Comparison of ENCODE assay signal across 8 cellular contexts in genomic region chr5:95842955-95843544, GRCh38. TPM values are rescaled to one million over a fixed set of nuclear protein-coding genes. Genes with fewer than 3 reads are reported as not detected.
A peak's percentile ranks its signal among the peaks of the same experiment; 100 is the strongest.
DNase-seq lines count a peak whose midpoint lies in the region; ATAC-seq and TF ChIP-seq lines count a peak whose summit lies in the region.

No MANE protein-coding gene starts in this region.

- ATAC-seq in GM19397 (IDR thresholded peaks at IDR 0.05; ENCODE audit: unreplicated experiment) (peak; percentile 91), HG03439 (IDR thresholded peaks at IDR 0.05; ENCODE audit: unreplicated experiment) (peak; percentile 81), T-cell (replicated peaks in 1 of 4) (peak; percentile 78 to 83 (median 82))
- peak; percentile 87 for ATAC-seq in stimulated activated naive CD8-positive, alpha-beta T cell treated with anti-CD3 and anti-CD28 coated beads, Interleukin-15, amount 100 ng/mL, for 72 hours

- no peaks in the 10 kb centered on the region for H3K9me3 Mint-ChIP-seq in T-cell
- H3K9me3 Mint-ChIP-seq in stimulated activated naive CD8-positive, alpha-beta T cell treated with anti-CD3 and anti-CD28 coated beads, Interleukin-15, amount 100 ng/mL, for 72 hours = no peaks in the 10 kb centered on the region

- H3K9me3 ChIP-seq in BLaER1 (no peaks in the 10 kb centered on the region), liver (ENCODE audit: control insufficient read depth in 4 of 4, low read length in 3 of 4) (no peaks in the 10 kb centered on the region)

- H3K4me1 Mint-ChIP-seq in T-cell = peaks cover 22 to 29% (median 27%) of the 10 kb centered on the region in 3 donors
- peaks cover 32% of the 10 kb centered on the region for H3K4me1 Mint-ChIP-seq in stimulated activated naive CD8-positive, alpha-beta T cell treated with anti-CD3 and anti-CD28 coated beads, Interleukin-15, amount 100 ng/mL, for 72 hours

- H3K4me1 ChIP-seq in BLaER1 (peaks cover 17% of the 10 kb centered on the region), liver (ENCODE audit: control insufficient read depth in 4 of 4, insufficient read depth in 4 of 4, low read length in 3 of 4) (peaks cover 7 to 36% (median 18%) of the 10 kb centered on the region in 4 donors)

- H3K4me3 Mint-ChIP-seq in T-cell = peak overlapping the region in 1 of 3 donors; percentile 50
- peak overlapping the region; percentile 31 to 33 for H3K4me3 Mint-ChIP-seq in stimulated activated naive CD8-positive, alpha-beta T cell treated with anti-CD3 and anti-CD28 coated beads, Interleukin-15, amount 100 ng/mL, for 72 hours

- H3K4me2 ChIP-seq in BLaER1 = peak overlapping the region; percentile 53

- H3K4me3 ChIP-seq in BLaER1 (no peak overlapping the region), liver (ENCODE audit: low read depth in 1 of 3, low read length in 3 of 3) (no peak overlapping the region)

- DNase-seq in T-cell (peak in 30 of 34 experiments; percentile 22 to 61 (median 38)), astrocyte of the hippocampus (ENCODE audit: low read depth, low spot score) (peak; percentile 88), NCI-H1048 (lab: John Stamatoyannopoulos, UW) (no peak)
- peak; percentile 53 to 80 for DNase-seq in stimulated activated naive CD8-positive, alpha-beta T cell treated with anti-CD3 and anti-CD28 coated beads, Interleukin-15, amount 100 ng/mL, for 72 hours

- H3K36me3 ChIP-seq in BLaER1 (no peaks in the 10 kb centered on the region), liver (ENCODE audit: control insufficient read depth in 4 of 4, insufficient read depth in 3 of 4, low read depth in 1 of 4, low read length in 3 of 4) (no peaks in the 10 kb centered on the region)

- H3K9ac ChIP-seq in BLaER1 = no peak overlapping the region
- H3K9ac ChIP-seq in liver (ENCODE audit: low read depth in 1 of 2, low read length in 2 of 2) = peak overlapping the region in 1 of 2 donors; percentile 75

- TF ChIP-seq RAD21 in liver (IDR thresholded peaks at IDR 0.05) = peak; percentile 59 to 60

- H3K36me3 Mint-ChIP-seq in T-cell = no peaks in the 10 kb centered on the region

- H3K27ac Mint-ChIP-seq in T-cell = peak overlapping the region; percentile 89 to 94
- H3K27ac Mint-ChIP-seq in stimulated activated naive CD8-positive, alpha-beta T cell treated with anti-CD3 and anti-CD28 coated beads, Interleukin-15, amount 100 ng/mL, for 72 hours = peak overlapping the region; percentile 72 to 77

- peaks cover 0 to 2% of the 10 kb centered on the region in 2 donors for H3K27me3 Mint-ChIP-seq in T-cell
- no peaks in the 10 kb centered on the region for H3K27me3 Mint-ChIP-seq in stimulated activated naive CD8-positive, alpha-beta T cell treated with anti-CD3 and anti-CD28 coated beads, Interleukin-15, amount 100 ng/mL, for 72 hours

- H3K27ac ChIP-seq in BLaER1 (peak overlapping the region; percentile 23; the same call in 1 of the 2 replicates), liver (ENCODE audit: low read depth in 1 of 2, low read length in 2 of 2) (peak overlapping the region; percentile 81 to 87)

- no peaks in the 10 kb centered on the region for H4K20me1 ChIP-seq in BLaER1

- TF ChIP-seq CTCF in liver (IDR thresholded peaks at IDR 0.05; ENCODE audit: low read depth, low read length, missing input control) = peak; percentile 7

- CTCF ChIA-PET in T-cell (lab: Charles Lee) = interaction anchor here (0.5 to 8.9 kb wide), 14 partner anchors 20 to 182 kb away, joined by 3 to 89 read pairs (median 5); partner anchors contain the start of gene GLRX (in 1 of the 2)

- 66% methylated on average over 11 of the region's 11 CpGs for WGBS in liver

- POLR2A ChIA-PET in T-cell (lab: Charles Lee) = interaction anchor here in 1 of 2 donors (0.6 kb wide), 1 partner anchor 62 kb away, joined by 3 read pairs; no protein-coding TSS in a partner anchor

- H3K27me3 ChIP-seq in BLaER1 = no peaks in the 10 kb centered on the region
- H3K27me3 ChIP-seq in liver (ENCODE audit: control insufficient read depth in 4 of 4, insufficient read depth in 4 of 4, low read length in 3 of 4) = no peaks in the 10 kb centered on the region

TF ChIP-seq in liver, 16 proteins besides CTCF, POLR2A, EP300 and RAD21:
- TF ChIP-seq FOXA2 (IDR thresholded peaks at IDR 0.05) = no peak
- TF ChIP-seq YY1 (IDR thresholded peaks at IDR 0.05) = no peak
- TF ChIP-seq RXRA (IDR thresholded peaks at IDR 0.05) = no peak
- TF ChIP-seq EGR1 (IDR thresholded peaks at IDR 0.05; ENCODE audit: low read depth in 2 of 2) = no peak
- TF ChIP-seq REST (IDR thresholded peaks at IDR 0.05) = no peak
- TF ChIP-seq HNF4A (conservative IDR thresholded peaks at IDR 0.05) = no peak
- TF ChIP-seq TAF1 (conservative IDR thresholded peaks at IDR 0.05) = no peak
- no peak for TF ChIP-seq GABPA (IDR thresholded peaks at IDR 0.05 in 1 of 2, conservative IDR thresholded peaks at IDR 0.05 in 1 of 2)
- no peak for TF ChIP-seq NR2F2 (IDR thresholded peaks at IDR 0.05)

RNA-seq across cellular contexts. Expression of gene GLRX, which starts 20.5 kb away (rescaled TPM):
- total RNA-seq in T-cell (10 to 100 TPM; 27.6 to 73.3 (median 56.8) TPM), liver (10 to 100 TPM; 48.2 to 61.8 TPM)
- 100 to 1,000 TPM; 152 to 187 TPM for polyA plus RNA-seq in liver
